In the genomic region with DNA sequence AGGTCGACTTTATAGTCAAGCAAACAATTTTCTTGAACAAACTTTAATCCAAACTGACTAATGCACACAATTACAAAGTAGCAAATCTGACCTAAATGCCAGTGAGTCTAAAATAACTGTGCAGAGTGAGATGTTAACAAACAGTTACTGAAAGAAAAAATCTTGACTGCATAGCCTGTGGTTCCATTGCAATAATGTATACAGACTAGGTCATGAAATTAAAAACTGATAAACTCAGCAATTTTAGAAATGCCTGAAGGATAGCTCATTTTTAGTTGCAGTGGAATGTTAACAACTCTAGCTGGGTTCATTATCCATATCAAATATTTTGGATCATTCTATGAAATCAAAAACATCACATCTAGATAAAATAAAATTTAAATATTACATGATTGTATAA, we compare ENCODE assay signal across 18 cellular contexts.
DNase-seq lines count a peak whose midpoint lies in the region; ATAC-seq and TF ChIP-seq lines count a peak whose summit lies in the region.
"Had no signal": no experiment of that assay in that cellular context is flagged by ENCODE, and none has a peak within 500 bp of the region (broad histone marks: within the 10 kb centered on the region; RNA-seq: fewer than 3 reads in every experiment).

No MANE protein-coding gene starts in this region.

- TF ChIP-seq CTCF in IMR-90 (conservative IDR thresholded peaks at IDR 0.05; ENCODE audit: low read depth, low read length) (no peak), testis (IDR thresholded peaks at IDR 0.05) (no peak), WTC11 (IDR thresholded peaks at IDR 0.05) (no peak)

- intact Hi-C loops in IMR-90 (cut with micrococcal nuclease): no loop called here
- intact Hi-C loops in testis (cut with DNase I; ENCODE audit: low total_unique reads): no loop called here

- no peak overlapping the region for H4K91ac ChIP-seq in IMR-90 (ENCODE audit: insufficient read depth, low read depth, low read length)
- H4K91ac ChIP-seq in mesenchymal stem cell (ENCODE audit: low read length): no peak overlapping the region

- H3K9me3 ChIP-seq in IMR-90 (ENCODE audit: control insufficient read depth, insufficient read depth, low read length): no peaks in the 10 kb centered on the region
- H3K9me3 ChIP-seq in SK-N-MC (ENCODE audit: low read depth, low read length): no peaks in the 10 kb centered on the region; the same call in 1 of the 2 replicates
- H3K9me3 ChIP-seq in mesenchymal stem cell (ENCODE audit: control insufficient read depth, low read length): no peaks in the 10 kb centered on the region
- no peaks in the 10 kb centered on the region for H3K9me3 ChIP-seq in testis
- H3K9me3 ChIP-seq: BE2C had no signal

- peaks cover 28% of the 10 kb centered on the region for H3K36me3 Mint-ChIP-seq in WTC11
- H3K36me3 Mint-ChIP-seq: CD4-positive, CD25-positive, alpha-beta regulatory T cell; CD8-positive, alpha-beta memory T cell had no signal

- no peak overlapping the region for H4K8ac ChIP-seq in IMR-90 (ENCODE audit: low read depth in 2 of 2, low read length in 2 of 2)
- H4K8ac ChIP-seq in mesenchymal stem cell (ENCODE audit: low read length): no peak overlapping the region

- H2BK120ac ChIP-seq in IMR-90 (ENCODE audit: low read depth, low read length) (no peak overlapping the region), mesenchymal stem cell (ENCODE audit: low read depth, low read length) (no peak overlapping the region)

- H3K23ac ChIP-seq in IMR-90 (ENCODE audit: low read depth, low read length) (no peak overlapping the region), mesenchymal stem cell (ENCODE audit: low read length in 2 of 2) (no peak overlapping the region)

- no peak overlapping the region for H3K4me3 Mint-ChIP-seq in WTC11
- H3K4me3 Mint-ChIP-seq: CD4-positive, CD25-positive, alpha-beta regulatory T cell; CD8-positive, alpha-beta memory T cell; H9 had no signal

- H2BK12ac ChIP-seq in mesenchymal stem cell (ENCODE audit: low read length in 2 of 2): no peak overlapping the region

- no peak overlapping the region for H3K4me3 ChIP-seq in IMR-90 (ENCODE audit: insufficient read depth, low read depth, low read length)
- H3K4me3 ChIP-seq in SK-N-MC: peak overlapping the region; percentile 57
- no peak overlapping the region for H3K4me3 ChIP-seq in mesenchymal stem cell (ENCODE audit: insufficient read depth in 1 of 2, low read depth in 1 of 2, low read length in 2 of 2)
- no peak overlapping the region for H3K4me3 ChIP-seq in testis

- H3K4me2 ChIP-seq in IMR-90 (ENCODE audit: low read depth, low read length): no peak overlapping the region
- H3K4me2 ChIP-seq in mesenchymal stem cell (ENCODE audit: low read length, poor library complexity, severe bottlenecking): no peak overlapping the region

- H3K14ac ChIP-seq in IMR-90 (replicated peaks; ENCODE audit: low read depth, low read length) (no peak overlapping the region), mesenchymal stem cell (ENCODE audit: low read length in 2 of 2) (no peak overlapping the region)

- no peak overlapping the region for H2BK20ac ChIP-seq in IMR-90 (ENCODE audit: low read depth, low read length)

- no TSS peak for BruUV-seq in IMR-90 (replicated peaks; lab: Mats Ljungman, UMichigan)

- H2AK5ac ChIP-seq in IMR-90 (ENCODE audit: low read depth, low read length) (no peak overlapping the region), mesenchymal stem cell (ENCODE audit: low read length, severe bottlenecking) (no peak overlapping the region)

- H3K36me3 ChIP-seq in IMR-90 (ENCODE audit: control insufficient read depth, insufficient read depth, low read length) (no peaks in the 10 kb centered on the region), SK-N-MC (ENCODE audit: insufficient read depth, low read length) (0 out of 2 replicates have a peak, but pooled peaks cover 4% of the 10 kb centered on the region), mesenchymal stem cell (ENCODE audit: control insufficient read depth in 1 of 2, insufficient read depth in 2 of 2, low read depth in 1 of 2, low read length in 2 of 2) (no peaks in the 10 kb centered on the region), testis (ENCODE audit: low read depth, missing control alignments) (no peaks in the 10 kb centered on the region)
- H3K36me3 ChIP-seq: BE2C had no signal

- in situ Hi-C loops in IMR-90 (cut with MboI; ENCODE audit: low sequenced_read_pairs): no loop called here

- no peak overlapping the region for H3K56ac ChIP-seq in IMR-90 (ENCODE audit: extremely low read depth, insufficient read depth, low read length)

- dilution Hi-C loops in IMR-90 (cut with HindIII; ENCODE audit: low sequenced_read_pairs, unreplicated experiment): no loop called here

- TF ChIP-seq POLR2A in IMR-90 (IDR thresholded peaks at IDR 0.05; ENCODE audit: low read depth, low read length) (no peak), testis (IDR thresholded peaks at IDR 0.05) (no peak)

- H3K27ac Mint-ChIP-seq in WTC11: no peak overlapping the region
- H3K27ac Mint-ChIP-seq: CD4-positive, CD25-positive, alpha-beta regulatory T cell; CD8-positive, alpha-beta memory T cell; H9 had no signal

- H4K5ac ChIP-seq in IMR-90 (ENCODE audit: low read depth, low read length): no peak overlapping the region

- CTCF ChIA-PET in IMR-90 (lab: Yijun Ruan, JAX) (no interaction called here), WTC11 (lab: Charles Lee) (no interaction called here)

- no peaks in the 10 kb centered on the region for H3K27me3 Mint-ChIP-seq in WTC11 (ENCODE audit: low read depth)
- H3K27me3 Mint-ChIP-seq: CD4-positive, CD25-positive, alpha-beta regulatory T cell; CD8-positive, alpha-beta memory T cell had no signal

- H3K4ac ChIP-seq in IMR-90 (ENCODE audit: low read depth, low read length) (no peak overlapping the region), mesenchymal stem cell (ENCODE audit: low read depth in 1 of 2, low read length in 2 of 2) (no peak overlapping the region)

- H2BK5ac ChIP-seq in IMR-90 (ENCODE audit: low read depth, low read length, poor library complexity, severe bottlenecking) (no peak overlapping the region), mesenchymal stem cell (ENCODE audit: low read depth, low read length, poor library complexity, severe bottlenecking) (no peak overlapping the region)

- H3K18ac ChIP-seq in IMR-90 (ENCODE audit: low read depth, low read length): no peak overlapping the region
- no peak overlapping the region for H3K18ac ChIP-seq in mesenchymal stem cell (ENCODE audit: low read depth in 1 of 2, low read length in 2 of 2)

- H3K4me1 ChIP-seq in IMR-90 (ENCODE audit: control insufficient read depth, insufficient read depth, low read length) (no peaks in the 10 kb centered on the region), mesenchymal stem cell (ENCODE audit: control insufficient read depth, insufficient read depth, low read depth, low read length) (no peaks in the 10 kb centered on the region), testis (peaks cover 4% of the 10 kb centered on the region)
- H3K4me1 ChIP-seq: BE2C had no signal

- H3K27ac ChIP-seq in IMR-90 (ENCODE audit: insufficient read depth, low read length) (no peak overlapping the region), SK-N-MC (peak overlapping the region; percentile 92), mesenchymal stem cell (ENCODE audit: low read length, poor library complexity, severe bottlenecking) (no peak overlapping the region), testis (peak overlapping the region; percentile 39 to 71)

- peaks cover 15% of the 10 kb centered on the region for H3K4me1 Mint-ChIP-seq in WTC11
- H3K4me1 Mint-ChIP-seq: CD4-positive, CD25-positive, alpha-beta regulatory T cell; CD8-positive, alpha-beta memory T cell had no signal

- POLR2A ChIA-PET in IMR-90 (lab: Charles Lee; ENCODE audit: unreplicated experiment) (no interaction called here), WTC11 (lab: Charles Lee) (no interaction called here)

- WGBS in IMR-90 (ENCODE audit: extremely low coverage in 2 of 2, insufficient read length in 1 of 2), 2 experiments: no CpG with 5 or more reads among the region's 1 CpG
- 83% methylated on average over 1 of the region's 1 CpG for WGBS in mesenchymal stem cell
- 48 to 61% methylated on average over 1 of the region's 1 CpG for WGBS in testis, 2 donors

- no peak overlapping the region for H2AFZ ChIP-seq in IMR-90 (replicated peaks; ENCODE audit: low read length, poor library complexity)
- H2AFZ ChIP-seq in mesenchymal stem cell (ENCODE audit: low read depth, low read length): no peak overlapping the region

- ATAC-seq in IMR-90 (ENCODE audit: low read depth): no peak
- no peak for ATAC-seq in WTC11

- H2AK9ac ChIP-seq in IMR-90 (replicated peaks; ENCODE audit: low read depth, low read length, poor library complexity): no peak overlapping the region

- H3K79me1 ChIP-seq in IMR-90 (ENCODE audit: low read depth in 1 of 2, low read length in 2 of 2): no peaks in the 10 kb centered on the region
- H3K79me1 ChIP-seq in mesenchymal stem cell (replicated peaks; ENCODE audit: low read length, poor library complexity, severe bottlenecking): no peaks in the 10 kb centered on the region

- no peaks in the 10 kb centered on the region for H4K20me1 ChIP-seq in IMR-90 (ENCODE audit: insufficient read depth, low read length)

- H3K27me3 ChIP-seq in IMR-90 (ENCODE audit: control insufficient read depth, insufficient read depth, low read length): no peaks in the 10 kb centered on the region
- H3K27me3 ChIP-seq in mesenchymal stem cell (ENCODE audit: control insufficient read depth in 1 of 2, insufficient read depth in 1 of 2, low read length in 2 of 2): no peaks in the 10 kb centered on the region
- H3K27me3 ChIP-seq in testis: no peaks in the 10 kb centered on the region
- H3K27me3 ChIP-seq: BE2C had no signal

- peaks cover 39% of the 10 kb centered on the region for H3K9me3 Mint-ChIP-seq in WTC11

- H3K9ac ChIP-seq in IMR-90 (ENCODE audit: low read depth, low read length) (no peak overlapping the region), SK-N-MC (ENCODE audit: insufficient read length) (peak overlapping the region; percentile 54), mesenchymal stem cell (ENCODE audit: low read length) (no peak overlapping the region)

- H2BK15ac ChIP-seq in IMR-90 (ENCODE audit: low read depth, low read length) (no peak overlapping the region), mesenchymal stem cell (ENCODE audit: low read depth, poor library complexity, severe bottlenecking) (no peak overlapping the region)

- TF ChIP-seq RAD21 in IMR-90 (IDR thresholded peaks at IDR 0.05; ENCODE audit: low read length): no peak

- no peaks in the 10 kb centered on the region for H3K9me1 ChIP-seq in IMR-90 (ENCODE audit: insufficient read depth, low read length)

- DNase-seq in IMR-90 (no peak), SK-N-MC (ENCODE audit: low read depth, low spot score) (peak; percentile 60), mesenchymal stem cell (peak; percentile 34), testis (no peak), NCI-H2081 (lab: John Stamatoyannopoulos, UW) (no peak), NCI-H510A treated with DMSO at 0.1 percent for 48 hours (lab: John Stamatoyannopoulos, UW) (no peak), WTC11 (ENCODE audit: low spot score) (no peak)
- DNase-seq: ACHN; BE2C; C1 segment of cervical spinal cord; CD4-positive, CD25-positive, alpha-beta regulatory T cell; CD8-positive, alpha-beta memory T cell; COR-L47; DMS 273 treated with DMSO at 0.1 percent for 48 hours; DMS53; DND-41; EL; H9 had no signal

TF ChIP-seq in IMR-90, 13 proteins besides CTCF, POLR2A, EP300 and RAD21 (continues in another document):
- TF ChIP-seq NFE2L2 (IDR thresholded peaks at IDR 0.05; ENCODE audit: low read depth, low read length): no peak

TF ChIP-seq in WTC11, 78 proteins besides CTCF, POLR2A, EP300 and RAD21 (continues in another document):
- no peak for TF ChIP-seq CREM (CRISPR knock-in tag; IDR thresholded peaks at IDR 0.05)

Comparison
In these comparisons a context has a peak if more than half of its experiments do, and no peak if none do; other contexts are left out.
1. DNase-seq: peak in SK-N-MC (single experiment) and mesenchymal stem cell (single experiment); none in IMR-90 (single experiment), testis (single experiment), NCI-H2081 (0 of 2), NCI-H510A treated with DMSO at 0.1 percent for 48 hours (single experiment) and WTC11 (single experiment).
2. H3K27ac ChIP-seq: peak in SK-N-MC (single experiment) and testis (2 of 2); none in IMR-90 (single experiment) and mesenchymal stem cell (single experiment).